ENCODE assay signal across 8 cellular contexts in the genomic region with DNA sequence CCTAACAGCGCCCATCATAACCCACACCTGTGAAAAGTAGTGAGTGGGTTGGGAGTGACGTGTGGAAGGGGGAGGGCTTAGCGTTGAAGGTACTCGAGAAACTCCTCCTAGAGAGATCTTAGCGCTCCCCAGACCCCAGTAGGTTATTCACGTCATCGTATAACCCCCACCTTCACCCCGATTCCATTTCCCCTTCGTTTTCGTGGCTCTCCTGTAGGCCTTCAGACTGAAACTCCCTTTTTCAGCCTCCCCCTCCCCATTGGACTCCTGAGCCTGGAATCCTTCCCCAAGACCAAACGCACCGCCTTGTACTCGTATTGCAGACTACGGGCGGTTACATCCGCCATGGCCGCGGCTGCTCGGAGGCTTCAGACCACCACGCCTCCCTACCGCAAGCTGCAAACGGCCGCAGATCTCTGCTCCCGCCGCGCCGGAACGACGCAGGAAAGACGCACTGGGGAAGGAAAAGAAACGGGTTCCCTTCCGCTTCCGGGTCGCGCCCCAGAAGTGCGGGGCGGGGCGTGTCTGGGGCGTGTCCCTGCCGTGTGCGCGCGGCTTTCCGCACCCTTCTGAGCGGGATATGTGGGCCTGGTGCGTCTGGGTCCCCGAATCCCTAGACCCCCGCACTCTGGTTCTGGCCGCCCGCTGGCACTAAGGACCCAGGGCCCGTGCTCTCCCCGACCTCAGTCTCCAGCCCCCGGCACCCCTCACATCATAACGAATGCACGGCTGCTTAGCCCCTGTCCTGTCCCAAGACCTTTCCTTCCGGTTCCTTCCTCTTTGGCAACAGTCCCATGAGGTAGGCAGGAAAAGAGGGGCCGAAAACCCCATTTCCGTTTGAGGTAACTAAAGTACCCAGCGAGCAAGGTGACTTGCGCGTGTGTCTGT. TPM values are rescaled to one million over a fixed set of nuclear protein-coding genes. Genes with fewer than 3 reads are reported as not detected.
A peak's percentile ranks its signal among the peaks of the same experiment; 100 is the strongest.
DNase-seq lines count a peak whose midpoint lies in the region; ATAC-seq and TF ChIP-seq lines count a peak whose summit lies in the region.

A gene (minus strand): TSS at position 456 of the 888 bp plus-strand sequence. CDS start 109 bp downstream, at position 347.

- peak within 1 kb of the TSS; percentile 73 for H2AFZ ChIP-seq in DND-41 (ENCODE audit: low read depth, low read length)
- peak within 1 kb of the TSS; percentile 86 for H2AFZ ChIP-seq in GM23248

- peak within 1 kb of the TSS; percentile 71 for H3K4me2 ChIP-seq in DND-41 (ENCODE audit: insufficient read depth, low read length)
- H3K4me2 ChIP-seq in GM23248 (ENCODE audit: unreplicated experiment), result peak within 1 kb of the TSS; percentile 94

- H3K27ac Mint-ChIP-seq in activated T-cell treated with anti-CD3 and anti-CD28 coated beads, Interleukin-2, amount 50 U/mL, for 72 hours, result peak within 1 kb of the TSS; percentile 98

- H3K36me3 Mint-ChIP-seq in activated T-cell treated with anti-CD3 and anti-CD28 coated beads, Interleukin-2, amount 50 U/mL, for 72 hours (ENCODE audit: insufficient read depth in 2 of 2), result peaks cover 26 to 35% of the 10 kb centered on the region in 2 donors

- peaks cover 59% of the 10 kb centered on the region for H3K79me2 ChIP-seq in DND-41 (ENCODE audit: insufficient read depth, low read length)
- H3K79me2 ChIP-seq in GM23248 (ENCODE audit: insufficient read depth), result peaks cover 55% of the 10 kb centered on the region

- peak within 1 kb of the TSS; percentile 45 to 73 for H3K4me3 ChIP-seq in DND-41 (ENCODE audit: low read depth in 1 of 2, low read length in 2 of 2)
- H3K4me3 ChIP-seq in GM23248, result peak within 1 kb of the TSS; percentile 97
- H3K4me3 ChIP-seq in esophagus squamous epithelium, result peak within 1 kb of the TSS; percentile 60 to 79 (median 74)

- no peaks in the 10 kb centered on the region for H3K27me3 Mint-ChIP-seq in activated T-cell treated with anti-CD3 and anti-CD28 coated beads, Interleukin-2, amount 50 U/mL, for 72 hours (ENCODE audit: low read depth)

- H3K4me1 Mint-ChIP-seq in activated T-cell treated with anti-CD3 and anti-CD28 coated beads, Interleukin-2, amount 50 U/mL, for 72 hours (ENCODE audit: low read depth), result peaks cover 52% of the 10 kb centered on the region

- H3K36me3 ChIP-seq in DND-41 (ENCODE audit: insufficient read depth, low read length), result peaks cover 43% of the 10 kb centered on the region
- H3K36me3 ChIP-seq in GM23248 (ENCODE audit: low read depth), result peaks cover 30% of the 10 kb centered on the region
- H3K36me3 ChIP-seq in esophagus squamous epithelium, result peaks cover 21 to 43% (median 26%) of the 10 kb centered on the region in 3 donors

- H3K9me2 ChIP-seq in GM23248 (ENCODE audit: insufficient read depth), result no peaks in the 10 kb centered on the region

- peak in 3 of 4 donors; percentile 29 to 91 (median 79) for TF ChIP-seq POLR2A in esophagus squamous epithelium (IDR thresholded peaks at IDR 0.05)

- DNase-seq in DND-41 (peak; percentile 93), GM23248 (peak; percentile 94), LHCN-M2 (ENCODE audit: low read depth) (peak; percentile 82), RKO (ENCODE audit: low spot score) (peak; percentile 93), esophagus squamous epithelium (lab: John Stamatoyannopoulos, UW) (peak; percentile 30), myocyte (ENCODE audit: low read depth) (peak; percentile 86)
- peak; percentile 93 for DNase-seq in activated T-cell treated with anti-CD3 and anti-CD28 coated beads, Interleukin-2, amount 50 U/mL, for 72 hours
- DNase-seq in stimulated activated CD8-positive, alpha-beta memory T cell treated with anti-CD3 and anti-CD28 coated beads, Interleukin-7, amount 100 ng/mL, for 4 hours (ENCODE audit: low read depth in 2 of 2), result peak; percentile 79 to 83

- peaks cover 49% of the 10 kb centered on the region for H3K4me1 ChIP-seq in DND-41 (ENCODE audit: insufficient read depth, low read length)
- H3K4me1 ChIP-seq in GM23248 (ENCODE audit: insufficient read depth), result peaks cover 15% of the 10 kb centered on the region
- peaks cover 6 to 49% (median 11%) of the 10 kb centered on the region in 3 donors for H3K4me1 ChIP-seq in esophagus squamous epithelium

- H3K27me3 ChIP-seq in DND-41 (ENCODE audit: insufficient read depth, low read length, poor library complexity) (no peaks in the 10 kb centered on the region), GM23248 (replicated peaks; ENCODE audit: insufficient read depth) (no peaks in the 10 kb centered on the region), esophagus squamous epithelium (no peaks in the 10 kb centered on the region)

- in situ Hi-C loops in GM23248 (cut with MboI), result no loop called here

- H3K9me3 Mint-ChIP-seq in activated T-cell treated with anti-CD3 and anti-CD28 coated beads, Interleukin-2, amount 50 U/mL, for 72 hours, result no peaks in the 10 kb centered on the region

- H3K27ac ChIP-seq in DND-41 (ENCODE audit: low read length) (peak within 1 kb of the TSS; percentile 90), GM23248 (peak within 1 kb of the TSS; percentile 38), esophagus squamous epithelium (peak within 1 kb of the TSS; percentile 87 to 90 (median 88))

- peak within 1 kb of the TSS; percentile 70 for H3K9ac ChIP-seq in DND-41 (ENCODE audit: low read depth, low read length)
- H3K9ac ChIP-seq in GM23248, result peak within 1 kb of the TSS; percentile 88

- WGBS in GM23248 (ENCODE audit: low coverage in 1 of 2, low lambda C conversion rate in 2 of 2, missing lambda C conversion rate in 2 of 2), 2 experiments, result 1 to 2% methylated on average over 44 to 60 of the region's 61 CpGs
- 1% methylated on average over 27 to 40 of the region's 61 CpGs for WGBS in esophagus squamous epithelium, 2 donors

- peaks cover 25% of the 10 kb centered on the region; the same call in 1 of the 2 replicates for H4K20me1 ChIP-seq in DND-41 (ENCODE audit: insufficient read depth, low read length)
- H4K20me1 ChIP-seq in GM23248 (ENCODE audit: insufficient read depth), result no peaks in the 10 kb centered on the region

- peak within 1 kb of the TSS; percentile 97 to 100 for H3K4me3 Mint-ChIP-seq in activated T-cell treated with anti-CD3 and anti-CD28 coated beads, Interleukin-2, amount 50 U/mL, for 72 hours

- peak; percentile 1 for TF ChIP-seq CTCF in DND-41 (IDR thresholded peaks at IDR 0.05; ENCODE audit: borderline replicate concordance, extremely low read depth, low read length, poor library complexity, severe bottlenecking)
- TF ChIP-seq CTCF in esophagus squamous epithelium (IDR thresholded peaks at IDR 0.05), result no peak

- no peaks in the 10 kb centered on the region for H3F3A ChIP-seq in GM23248 (ENCODE audit: insufficient read depth)

- peak; percentile 95 for ATAC-seq in DND-41 (ENCODE audit: insufficient read depth, low read depth)
- peak; percentile 98 to 99 for ATAC-seq in activated T-cell treated with anti-CD3 and anti-CD28 coated beads, Interleukin-2, amount 50 U/mL, for 72 hours (replicated peaks in 1 of 2)

- H3K9me3 ChIP-seq in DND-41 (ENCODE audit: insufficient read depth, low read length, severe bottlenecking), result no peaks in the 10 kb centered on the region
- H3K9me3 ChIP-seq in GM23248 (ENCODE audit: low read depth), result no peaks in the 10 kb centered on the region
- H3K9me3 ChIP-seq in esophagus squamous epithelium, result no peaks in the 10 kb centered on the region

- intact Hi-C loops in esophagus squamous epithelium (cut with DNase I), result no loop called here

RNA-seq across cellular contexts. Expression of the gene that starts here (rescaled TPM):
- total RNA-seq in GM23248 (2014; rRNA removed; shearing (Covaris generic)), result 30.6 and 34.2 TPM in 2 replicates
- polyA plus RNA-seq in GM23248 (2016; fragmentation: Nextera tagmentation; extraction: Ambion mirVana), result 40.5 and 41.8 TPM in 2 replicates
- 35.3 and 44.3 TPM in 2 replicates for total RNA-seq in LHCN-M2 (2014; rRNA removed)
- 74.5 TPM for polyA plus RNA-seq in LHCN-M2 (2012)
- 100 to 1,000 TPM; 188 to 228 TPM for total RNA-seq in activated T-cell treated with anti-CD3 and anti-CD28 coated beads, Interleukin-2, amount 50 U/mL, for 72 hours
- total RNA-seq in esophagus squamous epithelium, result 10 to 100 TPM; 55.3 to 90.0 (median 68.6) TPM
- total RNA-seq in myocyte, result 37.6 and 38.0 TPM in 2 replicates
- 88.1 TPM for polyA plus RNA-seq in myocyte (2012)

Comparison
In these comparisons a context has a peak if more than half of its experiments do, and no peak if none do; other contexts are left out.
1. Peak in every context shown above with its lines: DNase-seq, ATAC-seq, H3K4me3 ChIP-seq and H3K27ac ChIP-seq.
2. DNase-seq: peak in every context shown above with its lines; median percentile 94 in GM23248; 93 in DND-41; 93 in RKO; 93 in activated T-cell treated with anti-CD3 and anti-CD28 coated beads, Interleukin-2, amount 50 U/mL, for 72 hours; 86 in myocyte; 82 in LHCN-M2; 81 in stimulated activated CD8-positive, alpha-beta memory T cell treated with anti-CD3 and anti-CD28 coated beads, Interleukin-7, amount 100 ng/mL, for 4 hours; 30 in esophagus squamous epithelium.
3. H3K27ac ChIP-seq: peak in every context shown above with its lines; median percentile 90 in DND-41; 88 in esophagus squamous epithelium; 38 in GM23248.